In genomic region chr3:167735233-167736107, GRCh38 we compare ENCODE assay signal across 8 cellular contexts. TPM values are rescaled to one million over a fixed set of nuclear protein-coding genes. Genes with fewer than 3 reads are reported as not detected.
DNase-seq lines count a peak whose midpoint lies in the region; ATAC-seq lines count a peak whose summit lies in the region.

TSS of gene SERPINI1 (plus strand) at chr3:167735721. CDS start at chr3:167789129, 53,408 bp downstream.

- H3K4me3 ChIP-seq in CD4-positive, CD25-positive, alpha-beta regulatory T cell (ENCODE audit: low read depth, low read length): peak within 1 kb of the TSS; percentile 95

- peak in 2 of 3 donors; percentile 75 to 90 for DNase-seq in CD4-positive, CD25-positive, alpha-beta regulatory T cell
- DNase-seq in NCI-H69 (lab: John Stamatoyannopoulos, UW): peak; percentile 99
- peak; percentile 85 for DNase-seq in activated CD4-positive, alpha-beta memory T cell treated with anti-CD3 and anti-CD28 coated beads for 36 hours
- DNase-seq in effector CD8-positive, alpha-beta T cell (lab: John Stamatoyannopoulos, UW): peak; percentile 61
- peak; percentile 94 for DNase-seq in medulla oblongata (ENCODE audit: extremely low spot score)
- peak; percentile 57 to 67 (median 59) for DNase-seq in stimulated activated CD4-positive, alpha-beta T cell treated with anti-CD3 and anti-CD28 coated beads, TNF-alpha, amount 100 ng/mL, for 48 hours (ENCODE audit: low read depth in 3 of 3)

- peak within 1 kb of the TSS in 1 of 3 donors; percentile 38 for H3K27ac Mint-ChIP-seq in CD4-positive, CD25-positive, alpha-beta regulatory T cell
- no peak within 1 kb of the TSS for H3K27ac Mint-ChIP-seq in activated CD4-positive, alpha-beta memory T cell treated with anti-CD3 and anti-CD28 coated beads for 36 hours

- peaks cover 4% of the 10 kb centered on the region for H3K36me3 Mint-ChIP-seq in CD4-positive, CD25-positive, alpha-beta regulatory T cell
- peaks cover 6% of the 10 kb centered on the region for H3K36me3 Mint-ChIP-seq in activated CD4-positive, alpha-beta memory T cell treated with anti-CD3 and anti-CD28 coated beads for 36 hours

- no peak within 1 kb of the TSS for H3K4me3 Mint-ChIP-seq in CD4-positive, CD25-positive, alpha-beta regulatory T cell
- no peak within 1 kb of the TSS for H3K4me3 Mint-ChIP-seq in activated CD4-positive, alpha-beta memory T cell treated with anti-CD3 and anti-CD28 coated beads for 36 hours

- no peaks in the 10 kb centered on the region for H3K27me3 ChIP-seq in CD4-positive, CD25-positive, alpha-beta regulatory T cell (ENCODE audit: control insufficient read depth, insufficient read depth, low read length)

- no peaks in the 10 kb centered on the region for H3K27me3 Mint-ChIP-seq in CD4-positive, CD25-positive, alpha-beta regulatory T cell
- no peaks in the 10 kb centered on the region for H3K27me3 Mint-ChIP-seq in activated CD4-positive, alpha-beta memory T cell treated with anti-CD3 and anti-CD28 coated beads for 36 hours

- H3K4me1 ChIP-seq in CD4-positive, CD25-positive, alpha-beta regulatory T cell (ENCODE audit: control insufficient read depth, insufficient read depth, low read length, poor library complexity, severe bottlenecking): peaks cover 45% of the 10 kb centered on the region

- H3K9me3 Mint-ChIP-seq in CD4-positive, CD25-positive, alpha-beta regulatory T cell: no peaks in the 10 kb centered on the region
- no peaks in the 10 kb centered on the region for H3K9me3 Mint-ChIP-seq in activated CD4-positive, alpha-beta memory T cell treated with anti-CD3 and anti-CD28 coated beads for 36 hours

- CTCF ChIA-PET in activated CD4-positive, alpha-beta memory T cell treated with anti-CD3 and anti-CD28 coated beads for 36 hours (lab: Charles Lee): interaction anchor here (0.7 to 1.6 kb wide), 7 partner anchors 10 to 412 kb away, joined by 3 to 7 read pairs (median 5); partner anchors contain the start of gene ZBBX

- H3K4me1 Mint-ChIP-seq in CD4-positive, CD25-positive, alpha-beta regulatory T cell: peaks cover 8 to 34% (median 19%) of the 10 kb centered on the region in 4 donors
- peaks cover 36% of the 10 kb centered on the region for H3K4me1 Mint-ChIP-seq in activated CD4-positive, alpha-beta memory T cell treated with anti-CD3 and anti-CD28 coated beads for 36 hours (ENCODE audit: low read depth)

- POLR2A ChIA-PET in activated CD4-positive, alpha-beta memory T cell treated with anti-CD3 and anti-CD28 coated beads for 36 hours (lab: Charles Lee): interaction anchor here (1.6 kb wide), 1 partner anchor 44 kb away, joined by 5 read pairs; no protein-coding TSS in a partner anchor

- no peaks in the 10 kb centered on the region for H3K9me3 ChIP-seq in CD4-positive, CD25-positive, alpha-beta regulatory T cell (ENCODE audit: control insufficient read depth in 2 of 2, low read length in 2 of 2)

- H3K27ac ChIP-seq in CD4-positive, CD25-positive, alpha-beta regulatory T cell (ENCODE audit: insufficient read depth, low read length, poor library complexity, severe bottlenecking): peak within 1 kb of the TSS; percentile 91

- ATAC-seq in CD4-positive, CD25-positive, alpha-beta regulatory T cell (ENCODE audit: low read depth in 2 of 2): peak; percentile 35 to 36
- ATAC-seq in GM19397 (IDR thresholded peaks at IDR 0.05; ENCODE audit: unreplicated experiment): peak; percentile 56
- ATAC-seq in HG03558 (IDR thresholded peaks at IDR 0.05; ENCODE audit: extremely low read depth, unreplicated experiment): peak; percentile 39

- H3K36me3 ChIP-seq in CD4-positive, CD25-positive, alpha-beta regulatory T cell (ENCODE audit: control insufficient read depth, insufficient read depth, low read length): no peaks in the 10 kb centered on the region

- intact Hi-C loops in activated CD4-positive, alpha-beta memory T cell treated with anti-CD3 and anti-CD28 coated beads for 36 hours (cut with micrococcal nuclease): loop anchor here (1.0 to 10.0 kb wide), 5 partner anchors 9 to 355 kb away; partner anchors contain the start of gene ZBBX

RNA-seq across cellular contexts. Expression of gene SERPINI1, which starts in this region (rescaled TPM):
- 2.4 TPM for total RNA-seq in CD4-positive, CD25-positive, alpha-beta regulatory T cell
- polyA plus RNA-seq in CD4-positive, CD25-positive, alpha-beta regulatory T cell: 10 to 100 TPM; 12.8 to 17.8 (median 15.3) TPM
- 1 to 10 TPM; 2.3 to 3.0 TPM for total RNA-seq in activated CD4-positive, alpha-beta memory T cell treated with anti-CD3 and anti-CD28 coated beads for 36 hours

Comparison
In these comparisons a context has a peak if more than half of its experiments do, and no peak if none do; other contexts are left out.
1. Peak in every context shown above with its lines: DNase-seq, ATAC-seq, H3K4me3 ChIP-seq and H3K27ac ChIP-seq.